ENCODE assay signal across 27 cellular contexts in the genomic region with DNA sequence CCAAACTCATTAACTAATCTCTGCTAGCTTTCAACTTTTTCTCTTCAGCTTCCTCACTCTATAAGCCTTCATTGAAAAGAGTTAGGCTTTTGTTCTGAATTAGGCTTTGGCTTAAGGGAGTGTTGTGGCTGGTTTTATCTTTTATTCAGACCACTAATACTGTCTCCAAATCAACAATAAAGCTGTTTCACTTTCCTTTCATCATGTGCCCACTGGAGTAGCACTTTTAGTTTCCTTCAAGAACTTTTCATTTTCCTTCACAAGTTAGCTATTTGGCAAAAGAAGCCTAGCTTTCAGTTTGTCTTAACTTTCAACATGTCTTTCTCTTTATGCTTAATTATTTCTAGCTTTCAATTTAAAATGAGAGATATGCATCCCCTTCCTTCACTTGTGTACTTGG.
DNase-seq lines count a peak whose midpoint lies in the region; ATAC-seq lines count a peak whose summit lies in the region.
"Had no signal": no experiment of that assay in that cellular context is flagged by ENCODE, and none has a peak within 500 bp of the region (broad histone marks: within the 10 kb centered on the region; RNA-seq: fewer than 3 reads in every experiment).

No MANE protein-coding gene starts in this region.

- DNase-seq in OCI-M1 (lab: John Stamatoyannopoulos, UW) = peak; percentile 23
- no peak for DNase-seq in superior temporal gyrus (ENCODE audit: extremely low spot score)
- DNase-seq in NCI-H1092 (lab: John Stamatoyannopoulos, UW) = no peak
- no peak for DNase-seq in activated naive CD4-positive, alpha-beta T cell treated with Interleukin-2 at 50 U/mL for 16 hours
- DNase-seq: C1 segment of cervical spinal cord; CD4-positive, alpha-beta memory T cell; COR-L47; DMS53; Karpas-422; MV-4-11; NCI-H1105 treated with DMSO at 0.1 percent for 48 hours; NCI-H146; NCI-H1930; NCI-H2107; NCI-H446; NCI-H524 treated with DMSO at 0.1 percent for 48 hours; NCI-H774; NK-92 treated with Interleukin-12 subunit alpha and Interleukin-12 subunit beta, amount 100 ng/mL, for 24 hours; PC-9; SJCRH30 had no signal

- ATAC-seq in GM18868 (IDR thresholded peaks at IDR 0.05; ENCODE audit: unreplicated experiment) = peak; percentile 52
- ATAC-seq in GM21619 (IDR thresholded peaks at IDR 0.05; ENCODE audit: unreplicated experiment) = peak; percentile 51
- no peak for ATAC-seq in GM21515 (IDR thresholded peaks at IDR 0.05; ENCODE audit: unreplicated experiment)
- ATAC-seq: HCT116, HepG2, Right ventricle myocardium inferior, SK-N-SH treated with all-trans-retinoic acid at 6 μM for 48 hours had no signal
